Comparison of ENCODE assay signal across 22 cellular contexts in the genomic region with DNA sequence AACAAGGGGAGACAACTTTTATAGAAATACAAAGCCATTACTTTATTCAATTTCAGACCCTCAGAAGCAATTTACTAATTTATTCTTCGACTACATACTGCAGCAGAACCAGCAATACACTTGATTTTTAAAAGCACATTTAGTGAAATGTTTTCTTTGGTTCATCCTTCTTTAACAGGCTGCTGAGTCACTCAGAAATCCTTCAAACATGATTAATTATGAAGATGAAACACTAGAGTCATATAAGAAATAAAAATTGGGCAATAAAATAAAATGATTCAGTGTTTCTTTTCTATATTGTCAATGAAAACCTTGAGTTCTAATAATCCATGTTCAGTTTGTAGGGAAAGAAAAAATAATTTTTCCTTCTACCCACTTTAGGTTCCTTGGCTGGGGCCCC. TPM values are rescaled to one million over a fixed set of nuclear protein-coding genes. Genes with fewer than 3 reads are reported as not detected.
DNase-seq lines count a peak whose midpoint lies in the region; ATAC-seq, FAIRE-seq and TF ChIP-seq lines count a peak whose summit lies in the region.
"Had no signal": no experiment of that assay in that cellular context is flagged by ENCODE, and none has a peak within 500 bp of the region (broad histone marks: within the 10 kb centered on the region; RNA-seq: fewer than 3 reads in every experiment).

No MANE protein-coding gene starts in this region.

- TF ChIP-seq RAD21 in A549 (conservative IDR thresholded peaks at IDR 0.05 in 1 of 2, IDR thresholded peaks at IDR 0.05 in 1 of 2) = no peak

- peaks cover 12% of the 10 kb centered on the region for H3K4me1 Mint-ChIP-seq in activated T-helper 17 cell treated with anti-CD3 and anti-CD28 coated beads, Interleukin-2, amount 50 U/mL, for 72 hours

- peak overlapping the region; percentile 69 for H3K27ac Mint-ChIP-seq in activated T-helper 17 cell treated with anti-CD3 and anti-CD28 coated beads, Interleukin-2, amount 50 U/mL, for 72 hours
- H3K27ac Mint-ChIP-seq: activated CD4-positive, alpha-beta T cell treated with anti-CD3 and anti-CD28 coated beads, Interleukin-2, amount 10 ng/mL, durations not matched to agents 7 days and 5 days had no signal

- POLR2A ChIA-PET in A549 (lab: Yijun Ruan, JAX) = no interaction called here

- TF ChIP-seq POLR2A in A549 (IDR thresholded peaks at IDR 0.05; ENCODE audit: low read length) (no peak), GM12892 (IDR thresholded peaks at IDR 0.05; ENCODE audit: low read depth, low read length) (no peak)

- H3K9me3 ChIP-seq in A549 = no peaks in the 10 kb centered on the region
- H3K9me3 ChIP-seq: left ventricle myocardium inferior, vagina had no signal

- TF ChIP-seq CTCF in A549 (IDR thresholded peaks at IDR 0.05) = no peak

- no peaks in the 10 kb centered on the region for H3K27me3 Mint-ChIP-seq in activated T-helper 17 cell treated with anti-CD3 and anti-CD28 coated beads, Interleukin-2, amount 50 U/mL, for 72 hours
- H3K27me3 Mint-ChIP-seq: activated CD4-positive, alpha-beta T cell treated with anti-CD3 and anti-CD28 coated beads, Interleukin-2, amount 10 ng/mL, durations not matched to agents 7 days and 5 days; IgD-negative memory B cell had no signal

- H3K36me3 Mint-ChIP-seq in activated T-helper 17 cell treated with anti-CD3 and anti-CD28 coated beads, Interleukin-2, amount 50 U/mL, for 72 hours (ENCODE audit: low read depth) = peaks cover 19% of the 10 kb centered on the region

- ATAC-seq in A549 (no peak), GM19328 (IDR thresholded peaks at IDR 0.05; ENCODE audit: unreplicated experiment) (no peak), GM18907 (IDR thresholded peaks at IDR 0.05; ENCODE audit: unreplicated experiment) (no peak)
- no peak for ATAC-seq in activated T-helper 17 cell treated with anti-CD3 and anti-CD28 coated beads, Interleukin-2, amount 50 U/mL, for 72 hours (replicated peaks)
- ATAC-seq: right cardiac atrium had no signal

- CTCF ChIA-PET in A549 (lab: Yijun Ruan, JAX) = interaction anchor here (1.4 to 3.1 kb wide), 2 partner anchors 10 to 17 kb away, joined by 3 to 15 read pairs; no protein-coding TSS in a partner anchor

- no peak for DNase-seq in A549 (ENCODE audit: low read depth in 1 of 2, low spot score in 1 of 2)
- no peak for DNase-seq in GM12892 (ENCODE audit: insufficient read length)
- DNase-seq in fibroblast of peridontal ligament (ENCODE audit: extremely low read depth) = peak; percentile 36
- DNase-seq in ureter (ENCODE audit: low spot score) = no peak
- no peak for DNase-seq in ecto neural progenitor cell (ENCODE audit: low spot score)
- DNase-seq: activated CD4-positive, alpha-beta T cell treated with anti-CD3 and anti-CD28 coated beads, Interleukin-2, amount 10 ng/mL, durations not matched to agents 7 days and 5 days; activated T-cell treated with anti-CD3 and anti-CD28 coated beads for 4 hours; AML-193; left ventricle myocardium inferior; NCI-H2081; NCI-H510A; occipital lobe; right cardiac atrium had no signal

- H3K4me2 ChIP-seq in A549 = peak overlapping the region; percentile 53

- no peak for FAIRE-seq in A549 (lab: Jason Lieb, UNC)
- peak; percentile 5 for FAIRE-seq in GM12892 (lab: Jason Lieb, UNC)
- FAIRE-seq: D721Med had no signal

- 86% methylated on average over 1 of the region's 1 CpG for WGBS in A549 (ENCODE audit: missing lambda C conversion rate)

- peaks cover 37% of the 10 kb centered on the region for H3K4me1 ChIP-seq in A549
- H3K4me1 ChIP-seq: left ventricle myocardium inferior, vagina had no signal

- peak overlapping the region; percentile 57 to 82; a peak in 5 of 6 replicates for H3K27ac ChIP-seq in A549
- H3K27ac ChIP-seq: left ventricle myocardium inferior, vagina had no signal

- H3K9me3 Mint-ChIP-seq in activated T-helper 17 cell treated with anti-CD3 and anti-CD28 coated beads, Interleukin-2, amount 50 U/mL, for 72 hours = no peaks in the 10 kb centered on the region
- H3K9me3 Mint-ChIP-seq: activated CD4-positive, alpha-beta T cell treated with anti-CD3 and anti-CD28 coated beads, Interleukin-2, amount 10 ng/mL, durations not matched to agents 7 days and 5 days; IgD-negative memory B cell had no signal

- H3K4me3 ChIP-seq in A549 = no peak overlapping the region
- H3K4me3 ChIP-seq: left ventricle myocardium inferior, vagina had no signal

- TF ChIP-seq EP300 in A549 (IDR thresholded peaks at IDR 0.05) = no peak

- peak overlapping the region; percentile 34 for H3K4me3 Mint-ChIP-seq in activated T-helper 17 cell treated with anti-CD3 and anti-CD28 coated beads, Interleukin-2, amount 50 U/mL, for 72 hours
- H3K4me3 Mint-ChIP-seq: activated CD4-positive, alpha-beta T cell treated with anti-CD3 and anti-CD28 coated beads, Interleukin-2, amount 10 ng/mL, durations not matched to agents 7 days and 5 days; IgD-negative memory B cell had no signal

TF ChIP-seq in A549, 52 proteins besides CTCF, POLR2A, EP300 and RAD21:
- TF ChIP-seq JUNB (IDR thresholded peaks at IDR 0.05) = peak; percentile 37; the same call in 1 of the 2 replicates
- TF ChIP-seq, protein P1, sequence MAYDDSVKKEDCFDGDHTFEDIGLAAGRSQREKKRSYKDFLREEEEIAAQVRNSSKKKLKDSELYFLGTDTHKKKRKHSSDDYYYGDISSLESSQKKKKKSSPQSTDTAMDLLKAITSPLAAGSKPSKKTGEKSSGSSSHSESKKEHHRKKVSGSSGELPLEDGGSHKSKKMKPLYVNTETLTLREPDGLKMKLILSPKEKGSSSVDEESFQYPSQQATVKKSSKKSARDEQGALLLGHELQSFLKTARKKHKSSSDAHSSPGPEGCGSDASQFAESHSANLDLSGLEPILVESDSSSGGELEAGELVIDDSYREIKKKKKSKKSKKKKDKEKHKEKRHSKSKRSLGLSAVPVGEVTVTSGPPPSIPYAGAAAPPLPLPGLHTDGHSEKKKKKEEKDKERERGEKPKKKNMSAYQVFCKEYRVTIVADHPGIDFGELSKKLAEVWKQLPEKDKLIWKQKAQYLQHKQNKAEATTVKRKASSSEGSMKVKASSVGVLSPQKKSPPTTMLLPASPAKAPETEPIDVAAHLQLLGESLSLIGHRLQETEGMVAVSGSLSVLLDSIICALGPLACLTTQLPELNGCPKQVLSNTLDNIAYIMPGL (CRISPR knock-in tag; IDR thresholded peaks at IDR 0.05; ENCODE audit: borderline replicate concordance) = no peak

RNA-seq across cellular contexts. Expression of gene CHML, which starts 47.0 kb away (rescaled TPM):
- polyA plus RNA-seq in A549 (2011; rRNA removed) = 12.5 and 15.2 TPM in 2 replicates
- 4.0 and 6.5 TPM in 2 replicates for polyA plus RNA-seq in A549 (2012; cell fraction: cytosol; rRNA removed)
- 6.5 and 7.5 TPM in 2 replicates for polyA plus RNA-seq in A549 (2012; cell fraction: nucleus; rRNA removed)
- 8.8 to 12.6 TPM (median 10.2 TPM) in 3 replicates for polyA plus RNA-seq in A549 (2017; fragmentation: RNase III; extraction: RNeasy Plus Mini Kit Qiagen cat#74134 plus additional on column Dnase treatment)
- 33.7 and 40.7 TPM in 2 replicates for polyA minus RNA-seq in A549 (2011; rRNA and poly(A)+ RNA removed)
- polyA plus RNA-seq in GM12892 (2012; ENCODE audit: missing spikeins) = 7.7 TPM
- 10 to 100 TPM in 1 of 2 donors, 1 to 10 TPM in 1; 8.9 to 13.4 TPM for total RNA-seq in activated T-helper 17 cell treated with anti-CD3 and anti-CD28 coated beads, Interleukin-2, amount 50 U/mL, for 72 hours
- 4.6 TPM for total RNA-seq in ureter

RNA-seq across cellular contexts. Expression of gene OPN3, which starts 47.0 kb away (rescaled TPM):
- polyA plus RNA-seq in A549 (2011; rRNA removed) (119 and 144 TPM in 2 replicates), A549 (2017; fragmentation: RNase III; extraction: RNeasy Plus Mini Kit Qiagen cat#74134 plus additional on column Dnase treatment) (41.0 to 52.4 TPM (median 41.6 TPM) in 3 replicates)
- 26.3 and 36.6 TPM in 2 replicates for polyA plus RNA-seq in A549 (2012; cell fraction: cytosol; rRNA removed)
- 14.0 TPM in 2 replicates for polyA plus RNA-seq in A549 (2012; cell fraction: nucleus; rRNA removed)
- polyA minus RNA-seq in A549 (2011; rRNA and poly(A)+ RNA removed) = 35.1 and 38.8 TPM in 2 replicates
- polyA plus RNA-seq in GM12892 (2012; ENCODE audit: missing spikeins) = 10.3 TPM
- 10 to 100 TPM in 1 of 2 donors, 1 to 10 TPM in 1; 9.2 to 14.7 TPM for total RNA-seq in activated T-helper 17 cell treated with anti-CD3 and anti-CD28 coated beads, Interleukin-2, amount 50 U/mL, for 72 hours
- total RNA-seq in ureter = 6.5 TPM

RNA-seq across cellular contexts. Expression of gene WDR64, which starts 58.9 kb away (rescaled TPM):
- polyA plus RNA-seq in A549 (2011; rRNA removed) (not detected in 2 replicates), A549 (2017; fragmentation: RNase III; extraction: RNeasy Plus Mini Kit Qiagen cat#74134 plus additional on column Dnase treatment) (0.03 TPM in 1 of 3 replicates, not detected in the others)
- not detected in 2 replicates for polyA plus RNA-seq in A549 (2012; cell fraction: cytosol; rRNA removed)
- not detected in 2 replicates for polyA plus RNA-seq in A549 (2012; cell fraction: nucleus; rRNA removed)
- 0.37 TPM in 1 of 2 replicates, not detected in the other for polyA minus RNA-seq in A549 (2011; rRNA and poly(A)+ RNA removed)
- polyA plus RNA-seq in GM12892 (2012; ENCODE audit: missing spikeins) = not detected
- total RNA-seq in activated T-helper 17 cell treated with anti-CD3 and anti-CD28 coated beads, Interleukin-2, amount 50 U/mL, for 72 hours = not detected
- not detected for total RNA-seq in ureter
- total RNA-seq: cerebellum, left ventricle myocardium inferior, occipital lobe, SK-MEL-5, subcutaneous adipose tissue, vagina had no signal
- polyA plus RNA-seq: right cardiac atrium had no signal
